Comparison of ENCODE assay signal across 31 cellular contexts in genomic region chr5:80705801-80706200, GRCh38.
"Had no signal": no experiment of that assay in that cellular context is flagged by ENCODE, and none has a peak within 500 bp of the region (broad histone marks: within the 10 kb centered on the region; RNA-seq: fewer than 3 reads in every experiment).

No MANE protein-coding gene starts in this region.

- H3K4me3 ChIP-seq: adrenal gland, body of pancreas, breast epithelium, Peyer's patch had no signal

- H3K27ac Mint-ChIP-seq: activated CD4-positive, alpha-beta memory T cell treated with anti-CD3 and anti-CD28 coated beads for 36 hours; activated naive CD4-positive, alpha-beta T cell treated with anti-CD3 and anti-CD28 coated beads, Interleukin-2, amount 50 U/mL, for 24 hours; activated naive CD8-positive, alpha-beta T cell treated with anti-CD3 and anti-CD28 coated beads, Interleukin-2, amount 10 ng/mL, durations not matched to agents 7 days and 5 days; activated T-cell treated with anti-CD3 and anti-CD28 coated beads, Interleukin-2, amount 50 U/mL, for 72 hours; activated T-helper 17 cell treated with anti-CD3 and anti-CD28 coated beads, Interleukin-2, amount 50 U/mL, for 72 hours; T-helper 1 cell treated with Interleukin-12 subunit alpha and Interleukin-12 subunit beta and Interleukin-4 antibody, amounts not matched to agents 30 μg/mL and 1 μg/mL, for 36 hours; T-helper 2 cell treated with Interferon-gamma antibody and Interleukin-4, amounts not matched to agents 5 μg/mL and 100 μg/mL, for 36 hours; WTC11 had no signal

- H3K9me3 Mint-ChIP-seq: activated CD4-positive, alpha-beta memory T cell treated with anti-CD3 and anti-CD28 coated beads for 36 hours; activated naive CD4-positive, alpha-beta T cell treated with anti-CD3 and anti-CD28 coated beads, Interleukin-2, amount 50 U/mL, for 24 hours; activated naive CD8-positive, alpha-beta T cell treated with anti-CD3 and anti-CD28 coated beads, Interleukin-2, amount 10 ng/mL, durations not matched to agents 7 days and 5 days; activated T-cell treated with anti-CD3 and anti-CD28 coated beads, Interleukin-2, amount 50 U/mL, for 72 hours; activated T-helper 17 cell treated with anti-CD3 and anti-CD28 coated beads, Interleukin-2, amount 50 U/mL, for 72 hours; IgD-negative memory B cell; T-helper 1 cell treated with Interleukin-12 subunit alpha and Interleukin-12 subunit beta and Interleukin-4 antibody, amounts not matched to agents 30 μg/mL and 1 μg/mL, for 36 hours; T-helper 2 cell treated with Interferon-gamma antibody and Interleukin-4, amounts not matched to agents 5 μg/mL and 100 μg/mL, for 36 hours had no signal

- H3K27me3 Mint-ChIP-seq: activated CD4-positive, alpha-beta memory T cell treated with anti-CD3 and anti-CD28 coated beads for 36 hours; activated naive CD4-positive, alpha-beta T cell treated with anti-CD3 and anti-CD28 coated beads, Interleukin-2, amount 50 U/mL, for 24 hours; activated naive CD8-positive, alpha-beta T cell treated with anti-CD3 and anti-CD28 coated beads, Interleukin-2, amount 10 ng/mL, durations not matched to agents 7 days and 5 days; activated T-helper 17 cell treated with anti-CD3 and anti-CD28 coated beads, Interleukin-2, amount 50 U/mL, for 72 hours; IgD-negative memory B cell had no signal

- H3K4me3 Mint-ChIP-seq: activated CD4-positive, alpha-beta memory T cell treated with anti-CD3 and anti-CD28 coated beads for 36 hours; activated naive CD4-positive, alpha-beta T cell treated with anti-CD3 and anti-CD28 coated beads, Interleukin-2, amount 50 U/mL, for 24 hours; activated naive CD8-positive, alpha-beta T cell treated with anti-CD3 and anti-CD28 coated beads, Interleukin-2, amount 10 ng/mL, durations not matched to agents 7 days and 5 days; activated T-cell treated with anti-CD3 and anti-CD28 coated beads, Interleukin-2, amount 50 U/mL, for 72 hours; activated T-helper 17 cell treated with anti-CD3 and anti-CD28 coated beads, Interleukin-2, amount 50 U/mL, for 72 hours; T-helper 1 cell treated with Interleukin-12 subunit alpha and Interleukin-12 subunit beta and Interleukin-4 antibody, amounts not matched to agents 30 μg/mL and 1 μg/mL, for 36 hours; T-helper 2 cell treated with Interferon-gamma antibody and Interleukin-4, amounts not matched to agents 5 μg/mL and 100 μg/mL, for 36 hours; WTC11 had no signal

- ATAC-seq: activated T-cell treated with anti-CD3 and anti-CD28 coated beads, Interleukin-2, amount 50 U/mL, for 72 hours; activated T-helper 17 cell treated with anti-CD3 and anti-CD28 coated beads, Interleukin-2, amount 50 U/mL, for 72 hours; body of pancreas; WTC11 had no signal

- H3K27ac ChIP-seq: adrenal gland, body of pancreas, breast epithelium, Peyer's patch had no signal

- DNase-seq: activated CD4-positive, alpha-beta memory T cell treated with anti-CD3 and anti-CD28 coated beads for 36 hours; activated CD4-positive, alpha-beta T cell treated with anti-CD3 and anti-CD28 coated beads for 4 hours; activated CD4-positive, alpha-beta T cell treated with anti-CD3 and anti-CD28 coated beads, Interleukin-2, amount 50 U/mL, for 1 hour; activated CD4-positive, CD25-positive, alpha-beta regulatory T cell treated with anti-CD3 and anti-CD28 coated beads, Interleukin-2, amount 50 U/mL, for 72 hours; activated effector memory CD4-positive, alpha-beta T cell treated with anti-CD3 and anti-CD28 coated beads, Interleukin-2, amount 50 U/mL, for 16 hours; activated naive CD4-positive, alpha-beta T cell treated with Interleukin-2 at 50 U/mL for 16 hours; activated naive CD8-positive, alpha-beta T cell treated with anti-CD3 and anti-CD28 coated beads, Interleukin-2, amount 10 ng/mL, durations not matched to agents 7 days and 5 days; activated T-cell treated with anti-CD3 and anti-CD28 coated beads, Interleukin-2, amount 50 U/mL, for 1 hour; activated T-cell treated with anti-CD3 and anti-CD28 coated beads, Interleukin-2, amount 50 U/mL, for 72 hours; adrenal gland; body of pancreas; cerebellar nuclear complex; Karpas-422; KBM-7; NCI-H1105; NCI-H1417 treated with DMSO at 0.1 percent for 48 hours; NCI-H187 treated with DMSO at 0.1 percent for 48 hours; NCI-H2081; NCI-H2171 treated with DMSO at 0.1 percent for 48 hours; NCI-H345; NCI-H524 treated with DMSO at 0.1 percent for 48 hours; Peyer's patch; RPMI8226; SK-N-SH had no signal
